In the genomic region with DNA sequence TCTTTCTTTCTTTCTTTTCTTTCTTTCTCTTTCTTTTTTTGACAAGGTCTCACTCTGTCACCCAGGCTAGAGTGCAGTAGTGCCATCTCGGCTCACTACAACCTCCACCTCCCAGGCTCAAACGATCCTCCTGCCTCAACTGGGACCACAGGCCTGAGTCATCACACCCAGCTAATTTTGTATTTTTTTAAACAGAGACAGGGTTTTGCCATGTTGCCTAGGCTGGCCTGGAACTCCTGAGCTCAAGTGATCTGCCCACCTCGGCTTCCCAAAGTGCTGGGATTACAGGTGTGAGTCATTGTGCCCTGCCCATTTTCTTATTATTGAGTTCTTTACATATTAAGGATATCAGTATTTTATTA, we compare ENCODE assay signal across 8 cellular contexts. TPM values are rescaled to one million over a fixed set of nuclear protein-coding genes. Genes with fewer than 3 reads are reported as not detected.
DNase-seq lines count a peak whose midpoint lies in the region; ATAC-seq lines count a peak whose summit lies in the region.
"Not testable (repeated sequence)": the region's sequence is repeated elsewhere in the genome, so short reads cannot be mapped to it uniquely, and the experiment has no call there.

No MANE protein-coding gene starts in this region.

- H3K4me3 Mint-ChIP-seq in dendritic cell treated with granulocyte-macrophage colony-stimulating factor and Interleukin-4, amounts not matched to agents 40 ng/mL and 50 ng/mL, for 4 days: not testable (repeated sequence)
- peak overlapping the region; percentile 57 for H3K4me3 Mint-ChIP-seq in natural killer cell treated with Interleukin-12 subunit alpha and Interleukin-12 subunit beta and Interleukin-15 and Interleukin-18, amount 100 ng/mL, for 72 hours

- not testable (repeated sequence) for H3K27me3 Mint-ChIP-seq in dendritic cell treated with granulocyte-macrophage colony-stimulating factor and Interleukin-4, amounts not matched to agents 40 ng/mL and 50 ng/mL, for 4 days; natural killer cell treated with Interleukin-12 subunit alpha and Interleukin-12 subunit beta and Interleukin-15 and Interleukin-18, amount 100 ng/mL, for 72 hours

- not testable (repeated sequence) for H3K36me3 Mint-ChIP-seq in dendritic cell treated with granulocyte-macrophage colony-stimulating factor and Interleukin-4, amounts not matched to agents 40 ng/mL and 50 ng/mL, for 4 days (ENCODE audit: low read depth); natural killer cell treated with Interleukin-12 subunit alpha and Interleukin-12 subunit beta and Interleukin-15 and Interleukin-18, amount 100 ng/mL, for 72 hours

- intact Hi-C loops in dendritic cell treated with granulocyte-macrophage colony-stimulating factor and Interleukin-4, amounts not matched to agents 40 ng/mL and 50 ng/mL, for 4 days (cut with micrococcal nuclease): loop anchor here (10.0 kb wide), 1 partner anchor 486 kb away; no protein-coding TSS in a partner anchor

- H3K4me1 Mint-ChIP-seq in dendritic cell treated with granulocyte-macrophage colony-stimulating factor and Interleukin-4, amounts not matched to agents 40 ng/mL and 50 ng/mL, for 4 days (ENCODE audit: low read depth); natural killer cell treated with Interleukin-12 subunit alpha and Interleukin-12 subunit beta and Interleukin-15 and Interleukin-18, amount 100 ng/mL, for 72 hours (ENCODE audit: low read depth in 2 of 2): not testable (repeated sequence)

- ATAC-seq in natural killer cell treated with Interleukin-12 subunit alpha and Interleukin-12 subunit beta and Interleukin-15 and Interleukin-18, amount 100 ng/mL, for 72 hours: not testable (repeated sequence)
- peak; percentile 52 for ATAC-seq in stimulated activated naive CD8-positive, alpha-beta T cell treated with anti-CD3 and anti-CD28 coated beads, Interleukin-15, Interleukin-2, amounts not matched to agents 100 U/mL and 50 U/mL, for 24 hours

- H3K27ac Mint-ChIP-seq in dendritic cell treated with granulocyte-macrophage colony-stimulating factor and Interleukin-4, amounts not matched to agents 40 ng/mL and 50 ng/mL, for 4 days: peak overlapping the region; percentile 42
- H3K27ac Mint-ChIP-seq in natural killer cell treated with Interleukin-12 subunit alpha and Interleukin-12 subunit beta and Interleukin-15 and Interleukin-18, amount 100 ng/mL, for 72 hours: peak overlapping the region in 1 of 2 donors; percentile 26

- peak; percentile 53 for DNase-seq in ELR (ENCODE audit: low read depth)
- DNase-seq in LHCN-M2 (ENCODE audit: low read depth): peak; percentile 73
- DNase-seq in NK-92 treated with Interleukin-12 subunit alpha and Interleukin-12 subunit beta, amount 100 ng/mL, for 24 hours (lab: John Stamatoyannopoulos, UW): peak; percentile 30
- DNase-seq in activated CD4-positive, alpha-beta T cell treated with anti-CD3 and anti-CD28 coated beads for 48 hours: peak; percentile 10
- DNase-seq in activated naive CD4-positive, alpha-beta T cell treated with Interleukin-2 at 50 U/mL for 16 hours: peak; percentile 12
- DNase-seq in natural killer cell treated with Interleukin-12 subunit alpha and Interleukin-12 subunit beta and Interleukin-15 and Interleukin-18, amount 100 ng/mL, for 72 hours (ENCODE audit: low spot score): not testable (repeated sequence)
- peak; percentile 7 for DNase-seq in stimulated activated naive CD8-positive, alpha-beta T cell treated with anti-CD3 and anti-CD28 coated beads, Interleukin-15, Interleukin-2, amounts not matched to agents 100 U/mL and 50 U/mL, for 24 hours

- not testable (repeated sequence) for H3K9me3 Mint-ChIP-seq in dendritic cell treated with granulocyte-macrophage colony-stimulating factor and Interleukin-4, amounts not matched to agents 40 ng/mL and 50 ng/mL, for 4 days; natural killer cell treated with Interleukin-12 subunit alpha and Interleukin-12 subunit beta and Interleukin-15 and Interleukin-18, amount 100 ng/mL, for 72 hours

RNA-seq across cellular contexts. Expression of a gene that starts 37.2 kb away (rescaled TPM):
- 209 and 221 TPM in 2 replicates for total RNA-seq in LHCN-M2 (2014; rRNA removed)
- 28.1 TPM for polyA plus RNA-seq in LHCN-M2 (2012)
- 10 to 100 TPM; 47.1 to 67.4 TPM for total RNA-seq in natural killer cell treated with Interleukin-12 subunit alpha and Interleukin-12 subunit beta and Interleukin-15 and Interleukin-18, amount 100 ng/mL, for 72 hours

RNA-seq across cellular contexts. Expression of a gene that starts 54.5 kb away (rescaled TPM):
- 68.8 and 88.9 TPM in 2 replicates for total RNA-seq in LHCN-M2 (2014; rRNA removed)
- 30.3 TPM for polyA plus RNA-seq in LHCN-M2 (2012)
- 10 to 100 TPM; 19.5 to 20.1 TPM for total RNA-seq in natural killer cell treated with Interleukin-12 subunit alpha and Interleukin-12 subunit beta and Interleukin-15 and Interleukin-18, amount 100 ng/mL, for 72 hours
